In genomic region chr11:83192846-83193245, GRCh38 we compare ENCODE assay signal across 8 cellular contexts. TPM values are rescaled to one million over a fixed set of nuclear protein-coding genes. Genes with fewer than 3 reads are reported as not detected.
DNase-seq lines count a peak whose midpoint lies in the region; ATAC-seq lines count a peak whose summit lies in the region.

No MANE protein-coding gene starts in this region.

- peak overlapping the region; percentile 98 for H3K27ac Mint-ChIP-seq in activated CD4-positive, alpha-beta memory T cell treated with anti-CD3 and anti-CD28 coated beads for 36 hours

- peaks cover 28% of the 10 kb centered on the region for H3K36me3 Mint-ChIP-seq in activated CD4-positive, alpha-beta memory T cell treated with anti-CD3 and anti-CD28 coated beads for 36 hours

- H3K4me1 ChIP-seq in right cardiac atrium (ENCODE audit: control insufficient read depth, insufficient read depth, low read length) (no peaks in the 10 kb centered on the region), skeletal muscle satellite cell (ENCODE audit: control insufficient read depth, insufficient read depth, low read length) (peaks cover 19% of the 10 kb centered on the region)

- no peak for ATAC-seq in right cardiac atrium
- no peak for ATAC-seq in GM21447 (IDR thresholded peaks at IDR 0.05; ENCODE audit: unreplicated experiment)

- peak overlapping the region; percentile 99 for H3K4me2 ChIP-seq in skeletal muscle satellite cell (ENCODE audit: low read length)

- H3K9ac ChIP-seq in skeletal muscle satellite cell (ENCODE audit: low read depth, low read length), result peak overlapping the region; percentile 97

- H3K4me3 ChIP-seq in H7 (ENCODE audit: insufficient read depth, low read depth, low read length) (peak overlapping the region; percentile 66), right cardiac atrium (ENCODE audit: low read length) (peak overlapping the region; percentile 91), skeletal muscle satellite cell (ENCODE audit: low read length) (peak overlapping the region; percentile 91)

- peaks cover 38% of the 10 kb centered on the region for H3K4me1 Mint-ChIP-seq in activated CD4-positive, alpha-beta memory T cell treated with anti-CD3 and anti-CD28 coated beads for 36 hours (ENCODE audit: low read depth)

- intact Hi-C loops in activated CD4-positive, alpha-beta memory T cell treated with anti-CD3 and anti-CD28 coated beads for 36 hours (cut with micrococcal nuclease), result loop anchor here (1.0 to 2.0 kb wide), 6 partner anchors 18 to 292 kb away; partner anchors contain the start of genes CCDC90B, DDIAS and RAB30
- intact Hi-C loops in right cardiac atrium (cut with DNase I), result loop anchor here in 2 of 4 donors (10.0 kb wide), 1 partner anchor 288 kb away; the partner anchor contains the start of genes DDIAS (in 2 of the 2) and PRCP (in 2 of the 2)

- no peaks in the 10 kb centered on the region for H3K27me3 Mint-ChIP-seq in activated CD4-positive, alpha-beta memory T cell treated with anti-CD3 and anti-CD28 coated beads for 36 hours

- H3K9me3 Mint-ChIP-seq in activated CD4-positive, alpha-beta memory T cell treated with anti-CD3 and anti-CD28 coated beads for 36 hours, result no peaks in the 10 kb centered on the region

- POLR2A ChIA-PET in activated CD4-positive, alpha-beta memory T cell treated with anti-CD3 and anti-CD28 coated beads for 36 hours (lab: Charles Lee), result interaction anchor here (2.2 to 2.5 kb wide), 2 partner anchors 35 to 292 kb away, joined by 12 to 30 read pairs; partner anchors contain the start of genes DDIAS and PCF11

- peak overlapping the region; percentile 99 for H3K4me3 Mint-ChIP-seq in activated CD4-positive, alpha-beta memory T cell treated with anti-CD3 and anti-CD28 coated beads for 36 hours

- H3K27me3 ChIP-seq in H7 (ENCODE audit: control insufficient read depth, insufficient read depth, low read length) (peaks cover 2% of the 10 kb centered on the region), right cardiac atrium (ENCODE audit: control insufficient read depth, insufficient read depth) (no peaks in the 10 kb centered on the region), skeletal muscle satellite cell (ENCODE audit: control insufficient read depth, insufficient read depth, low read length) (no peaks in the 10 kb centered on the region)

- DNase-seq in H7 (no peak), right cardiac atrium (no peak), DMS114 treated with DMSO at 0.1 percent for 48 hours (lab: John Stamatoyannopoulos, UW; ENCODE audit: unreplicated experiment) (no peak), COR-L47 (lab: John Stamatoyannopoulos, UW) (no peak), NCI-H2171 treated with DMSO at 0.1 percent for 48 hours (lab: John Stamatoyannopoulos, UW) (no peak)
- DNase-seq in activated CD4-positive, alpha-beta memory T cell treated with anti-CD3 and anti-CD28 coated beads for 36 hours, result no peak

- H3K36me3 ChIP-seq in H7 (replicated peaks; ENCODE audit: control insufficient read depth, insufficient read depth, low read length), result peaks cover 3% of the 10 kb centered on the region
- H3K36me3 ChIP-seq in skeletal muscle satellite cell (ENCODE audit: insufficient read depth, low read length), result peaks cover 18% of the 10 kb centered on the region

- 9% methylated on average over 6 of the region's 6 CpGs for WGBS in right cardiac atrium

- peak overlapping the region; percentile 50 for H3K27ac ChIP-seq in right cardiac atrium (ENCODE audit: low read length)

- CTCF ChIA-PET in activated CD4-positive, alpha-beta memory T cell treated with anti-CD3 and anti-CD28 coated beads for 36 hours (lab: Charles Lee), result interaction anchor here (0.6 to 1.4 kb wide), 4 partner anchors 37 to 292 kb away, joined by 3 to 6 read pairs (median 3); partner anchors contain the start of genes CCDC90B, DDIAS and PRCP

- H3K9me3 ChIP-seq in right cardiac atrium (ENCODE audit: control insufficient read depth, low read length), result no peaks in the 10 kb centered on the region
- H3K9me3 ChIP-seq in skeletal muscle satellite cell (replicated peaks; ENCODE audit: low read length), result no peaks in the 10 kb centered on the region

RNA-seq across cellular contexts. Expression of gene ANKRD42, which starts 0.7 kb away (rescaled TPM):
- 3.3 and 5.5 TPM in 2 replicates for total RNA-seq in H7 (2014; rRNA removed; shearing (Covaris generic))
- 1 to 10 TPM; 3.8 to 5.4 TPM for total RNA-seq in activated CD4-positive, alpha-beta memory T cell treated with anti-CD3 and anti-CD28 coated beads for 36 hours
- 1 to 10 TPM; 7.9 to 9.7 (median 9.0) TPM for total RNA-seq in right cardiac atrium
- 4.7 TPM for polyA plus RNA-seq in right cardiac atrium
- total RNA-seq in skeletal muscle satellite cell (2012; rRNA removed), result 4.8 and 5.0 TPM in 2 replicates

RNA-seq across cellular contexts. Expression of gene PCF11, which starts 35.9 kb away (rescaled TPM):
- total RNA-seq in H7 (2014; rRNA removed; shearing (Covaris generic)), result 25.4 and 29.9 TPM in 2 replicates
- 10 to 100 TPM; 46.8 to 47.9 TPM for total RNA-seq in activated CD4-positive, alpha-beta memory T cell treated with anti-CD3 and anti-CD28 coated beads for 36 hours
- 10 to 100 TPM; 31.5 to 38.4 (median 34.6) TPM for total RNA-seq in right cardiac atrium
- 17.5 TPM for polyA plus RNA-seq in right cardiac atrium
- total RNA-seq in skeletal muscle satellite cell (2012; rRNA removed), result 25.8 and 30.2 TPM in 2 replicates
